ENCODE assay signal across 10 cellular contexts in genomic region chr1:53110370-53111072, GRCh38. TPM values are rescaled to one million over a fixed set of nuclear protein-coding genes. Genes with fewer than 3 reads are reported as not detected.
DNase-seq lines count a peak whose midpoint lies in the region; ATAC-seq and TF ChIP-seq lines count a peak whose summit lies in the region.
"Had no signal": no experiment of that assay in that cellular context is flagged by ENCODE, and none has a peak within 500 bp of the region (broad histone marks: within the 10 kb centered on the region; RNA-seq: fewer than 3 reads in every experiment).

No MANE protein-coding gene starts in this region.

- H3K4me3 Mint-ChIP-seq in stimulated activated naive B cell treated with anti-CD40 and anti-IgM and Interleukin-4, amounts not matched to agents 10 μg/mL and 1 μg/mL and 100 μg/mL, for 72 hours: no peak overlapping the region
- H3K4me3 Mint-ChIP-seq in CD14-positive monocyte: peak overlapping the region in 1 of 2 donors; percentile 36

- peaks cover 3 to 6% of the 10 kb centered on the region in 2 donors for H3K4me1 Mint-ChIP-seq in stimulated activated naive B cell treated with anti-CD40 and anti-IgM and Interleukin-4, amounts not matched to agents 10 μg/mL and 1 μg/mL and 100 μg/mL, for 72 hours
- peaks cover 27% of the 10 kb centered on the region for H3K4me1 Mint-ChIP-seq in CD14-positive monocyte

- H3K27ac Mint-ChIP-seq in stimulated activated naive B cell treated with anti-CD40 and anti-IgM and Interleukin-4, amounts not matched to agents 10 μg/mL and 1 μg/mL and 100 μg/mL, for 72 hours: no peak overlapping the region
- peak overlapping the region in 3 of 7 donors; percentile 11 to 62 (median 26) for H3K27ac Mint-ChIP-seq in CD14-positive monocyte

- no peaks in the 10 kb centered on the region for H3K79me2 ChIP-seq in Karpas-422 (ENCODE audit: low read length)

- no peak overlapping the region for H2AFZ ChIP-seq in Karpas-422 (ENCODE audit: low read length)

- H3K4me3 ChIP-seq in Karpas-422 (ENCODE audit: low read length): no peak overlapping the region

- intact Hi-C loops in CD14-positive monocyte (cut with micrococcal nuclease): no loop called here

- no peak overlapping the region for H3K27ac ChIP-seq in Karpas-422 (ENCODE audit: low read length)

- no peaks in the 10 kb centered on the region for H3K9me2 ChIP-seq in Karpas-422 (replicated peaks; ENCODE audit: insufficient read depth, low read length)

- peaks cover 4 to 5% of the 10 kb centered on the region in 2 donors for H3K9me3 Mint-ChIP-seq in stimulated activated naive B cell treated with anti-CD40 and anti-IgM and Interleukin-4, amounts not matched to agents 10 μg/mL and 1 μg/mL and 100 μg/mL, for 72 hours
- peaks cover 0 to 6% (median 2%) of the 10 kb centered on the region in 7 donors for H3K9me3 Mint-ChIP-seq in CD14-positive monocyte

- no peak overlapping the region for H3K9ac ChIP-seq in Karpas-422 (ENCODE audit: low read length)

- peak; percentile 70 to 80 for ATAC-seq in stimulated activated naive B cell treated with anti-CD40 and anti-IgM and Interleukin-4, amounts not matched to agents 10 μg/mL and 1 μg/mL and 100 μg/mL, for 72 hours (replicated peaks)
- ATAC-seq in HG03196 (IDR thresholded peaks at IDR 0.05; ENCODE audit: unreplicated experiment) (no peak), left lobe of liver (no peak)

- H3K4me2 ChIP-seq in Karpas-422 (ENCODE audit: low read depth, low read length, poor library complexity, severe bottlenecking): no peak overlapping the region

- H4K20me1 ChIP-seq in Karpas-422 (ENCODE audit: insufficient read depth, low read depth, low read length): no peaks in the 10 kb centered on the region

- H3K36me3 ChIP-seq in Karpas-422 (ENCODE audit: insufficient read depth, low read length): no peaks in the 10 kb centered on the region

- H3K4me1 ChIP-seq in Karpas-422 (ENCODE audit: low read length): peaks cover 12% of the 10 kb centered on the region

- no peaks in the 10 kb centered on the region for H3K9me3 ChIP-seq in Karpas-422 (ENCODE audit: low read length)

- H3K27me3 ChIP-seq in Karpas-422 (ENCODE audit: low read length): no peaks in the 10 kb centered on the region

- H3K36me3 Mint-ChIP-seq in stimulated activated naive B cell treated with anti-CD40 and anti-IgM and Interleukin-4, amounts not matched to agents 10 μg/mL and 1 μg/mL and 100 μg/mL, for 72 hours: no peaks in the 10 kb centered on the region
- H3K36me3 Mint-ChIP-seq in CD14-positive monocyte: no peaks in the 10 kb centered on the region

- DNase-seq in Karpas-422 (peak; percentile 51), SKM-1 (lab: John Stamatoyannopoulos, UW; ENCODE audit: unreplicated experiment) (peak; percentile 27), foreskin melanocyte (peak; percentile 18), CD14-positive monocyte (ENCODE audit: low spot score) (no peak), left lobe of liver (ENCODE audit: low spot score) (no peak)
- no peak for DNase-seq in stimulated activated naive B cell treated with anti-CD40 and anti-IgM and Interleukin-4, amounts not matched to agents 10 μg/mL and 1 μg/mL and 100 μg/mL, for 72 hours
- DNase-seq: cortex of kidney, NCI-H1694 treated with DMSO at 0.1 percent for 48 hours had no signal

- TF ChIP-seq CTCF in CD14-positive monocyte (IDR thresholded peaks at IDR 0.05): no peak

- peaks cover 23 to 28% of the 10 kb centered on the region in 2 donors for H3K27me3 Mint-ChIP-seq in stimulated activated naive B cell treated with anti-CD40 and anti-IgM and Interleukin-4, amounts not matched to agents 10 μg/mL and 1 μg/mL and 100 μg/mL, for 72 hours
- H3K27me3 Mint-ChIP-seq in CD14-positive monocyte (ENCODE audit: low read depth in 3 of 3): peaks cover 4 to 17% (median 11%) of the 10 kb centered on the region in 3 donors

RNA-seq across cellular contexts. Expression of gene SLC1A7, which starts 31.9 kb away (rescaled TPM):
- not detected in 2 replicates for total RNA-seq in Karpas-422 (2014; rRNA removed; shearing (Covaris generic); ENCODE audit: low replicate concordance)
- polyA plus RNA-seq in CD14-positive monocyte: not detected
- 0.35 TPM for total RNA-seq in left lobe of liver
- polyA plus RNA-seq: keratinocyte had no signal

RNA-seq across cellular contexts. Expression of gene PODN, which starts 48.5 kb away (rescaled TPM):
- total RNA-seq in Karpas-422 (2014; rRNA removed; shearing (Covaris generic); ENCODE audit: low replicate concordance): not detected in 2 replicates
- not detected for polyA plus RNA-seq in CD14-positive monocyte
- 3.0 TPM for total RNA-seq in left lobe of liver
- polyA plus RNA-seq: keratinocyte had no signal

Comparison
In these comparisons a context has a peak if more than half of its experiments do, and no peak if none do; other contexts are left out.
1. DNase-seq: peak in Karpas-422 (single experiment), SKM-1 (single experiment) and foreskin melanocyte (single experiment); none in stimulated activated naive B cell treated with anti-CD40 and anti-IgM and Interleukin-4, amounts not matched to agents 10 μg/mL and 1 μg/mL and 100 μg/mL, for 72 hours (single experiment), CD14-positive monocyte (single experiment) and left lobe of liver (single experiment).
2. ATAC-seq: peak in stimulated activated naive B cell treated with anti-CD40 and anti-IgM and Interleukin-4, amounts not matched to agents 10 μg/mL and 1 μg/mL and 100 μg/mL, for 72 hours (2 of 2); none in HG03196 (single experiment) and left lobe of liver (single experiment).